Comparison of ENCODE assay signal across 8 cellular contexts in the genomic region with DNA sequence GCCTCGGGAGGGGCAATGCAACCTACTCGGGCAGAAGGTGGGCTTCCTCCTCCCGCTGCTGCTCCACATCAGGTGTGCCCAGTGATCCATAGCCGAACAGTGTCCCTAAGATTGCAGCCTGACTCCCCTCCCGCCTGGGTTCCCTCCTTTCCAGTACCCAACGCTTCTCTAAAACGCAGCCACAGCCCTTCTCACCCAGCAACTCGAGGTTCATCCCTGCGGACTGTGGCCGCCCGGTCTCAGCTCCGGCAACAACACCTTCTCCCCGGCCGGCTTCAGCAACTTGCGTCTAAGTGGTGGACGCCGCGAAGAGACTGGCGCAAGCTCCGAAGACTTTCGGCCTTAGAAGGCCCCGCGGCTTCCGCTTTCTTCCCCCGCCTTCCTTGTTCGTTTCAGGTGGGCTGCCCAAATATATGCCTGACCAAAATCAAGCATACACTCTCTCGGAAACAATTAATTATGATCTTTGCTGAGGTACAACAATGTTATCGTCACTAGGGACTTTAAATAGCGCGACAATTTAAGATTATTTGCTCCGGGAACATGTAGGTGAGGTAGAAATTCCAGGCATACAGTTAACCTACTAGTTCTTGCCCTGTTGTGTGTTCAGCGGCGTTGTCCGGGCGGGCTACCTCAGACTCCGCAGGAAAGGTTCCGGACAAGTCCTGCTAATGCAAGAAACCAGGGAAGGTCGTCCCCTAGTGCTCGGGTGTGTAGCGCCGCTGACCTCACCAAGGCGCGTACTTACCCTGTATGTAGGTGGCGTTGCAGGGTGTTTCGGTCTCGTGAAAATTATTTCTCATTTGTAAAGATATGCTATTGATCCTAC. TPM values are rescaled to one million over a fixed set of nuclear protein-coding genes. Genes with fewer than 3 reads are reported as not detected.
DNase-seq lines count a peak whose midpoint lies in the region; TF ChIP-seq lines count a peak whose summit lies in the region.

A gene with protein sequence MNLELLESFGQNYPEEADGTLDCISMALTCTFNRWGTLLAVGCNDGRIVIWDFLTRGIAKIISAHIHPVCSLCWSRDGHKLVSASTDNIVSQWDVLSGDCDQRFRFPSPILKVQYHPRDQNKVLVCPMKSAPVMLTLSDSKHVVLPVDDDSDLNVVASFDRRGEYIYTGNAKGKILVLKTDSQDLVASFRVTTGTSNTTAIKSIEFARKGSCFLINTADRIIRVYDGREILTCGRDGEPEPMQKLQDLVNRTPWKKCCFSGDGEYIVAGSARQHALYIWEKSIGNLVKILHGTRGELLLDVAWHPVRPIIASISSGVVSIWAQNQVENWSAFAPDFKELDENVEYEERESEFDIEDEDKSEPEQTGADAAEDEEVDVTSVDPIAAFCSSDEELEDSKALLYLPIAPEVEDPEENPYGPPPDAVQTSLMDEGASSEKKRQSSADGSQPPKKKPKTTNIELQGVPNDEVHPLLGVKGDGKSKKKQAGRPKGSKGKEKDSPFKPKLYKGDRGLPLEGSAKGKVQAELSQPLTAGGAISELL (minus strand): TSS at position 319 of the 829 bp plus-strand sequence. CDS start 105 bp downstream, at position 214.

- no peak within 1 kb of the TSS for H2AK5ac ChIP-seq in mesendoderm (ENCODE audit: low read length)

- peak within 1 kb of the TSS; percentile 89 for H4K5ac ChIP-seq in mesendoderm (ENCODE audit: low read length)

- H2BK15ac ChIP-seq in mesendoderm (replicated peaks; ENCODE audit: low read depth): no peak within 1 kb of the TSS

- no peak within 1 kb of the TSS for H3K23ac ChIP-seq in mesendoderm (ENCODE audit: low read length)

- H3K18ac ChIP-seq in mesendoderm (ENCODE audit: low read length): no peak within 1 kb of the TSS

- H3K27ac ChIP-seq in mesendoderm (ENCODE audit: low read depth, low read length): no peak within 1 kb of the TSS

- H3K4me2 ChIP-seq in mesendoderm (ENCODE audit: low read length): peak within 1 kb of the TSS; percentile 52

- peaks cover 14% of the 10 kb centered on the region for H3K79me1 ChIP-seq in mesendoderm (ENCODE audit: low read length)

- no CpG with 5 or more reads among the region's 46 CpGs for WGBS in mesendoderm (ENCODE audit: extremely low coverage, insufficient coverage, low lambda C conversion rate)

- TF ChIP-seq CTCF in GM20000 (IDR thresholded peaks at IDR 0.05; ENCODE audit: extremely low read depth, missing control alignments): peak; percentile 94

- H3K56ac ChIP-seq in mesendoderm (ENCODE audit: low read length): peak within 1 kb of the TSS; percentile 76

- H2BK120ac ChIP-seq in mesendoderm (ENCODE audit: low read depth, low read length): no peak within 1 kb of the TSS

- H2BK5ac ChIP-seq in mesendoderm (ENCODE audit: low read length): no peak within 1 kb of the TSS

- H3K4me3 ChIP-seq in endocrine pancreas (ENCODE audit: control insufficient read depth, insufficient read depth, low read length) (peak within 1 kb of the TSS; percentile 95), mesendoderm (ENCODE audit: low read length) (peak within 1 kb of the TSS; percentile 81)

- no peaks in the 10 kb centered on the region for H3K36me3 ChIP-seq in endocrine pancreas (ENCODE audit: control insufficient read depth, insufficient read depth, low read length)
- no peaks in the 10 kb centered on the region for H3K36me3 ChIP-seq in mesendoderm (ENCODE audit: control insufficient read depth, insufficient read depth, low read length)

- peak within 1 kb of the TSS; percentile 88 for H4K8ac ChIP-seq in mesendoderm (ENCODE audit: low read depth, low read length)

- H3K9me3 ChIP-seq in endocrine pancreas (ENCODE audit: control insufficient read depth, low read length): no peaks in the 10 kb centered on the region

- H3K4me1 ChIP-seq in endocrine pancreas (ENCODE audit: control insufficient read depth, insufficient read depth, low read length) (peaks cover 12% of the 10 kb centered on the region), mesendoderm (ENCODE audit: control insufficient read depth, low read depth, low read length) (no peaks in the 10 kb centered on the region)

- no peak within 1 kb of the TSS for H3K4ac ChIP-seq in mesendoderm (ENCODE audit: low read depth, low read length)

- H3K79me2 ChIP-seq in mesendoderm (ENCODE audit: control insufficient read depth, insufficient read depth, low read length): peaks cover 26% of the 10 kb centered on the region

- H3K27me3 ChIP-seq in endocrine pancreas (ENCODE audit: control insufficient read depth, insufficient read depth, low read length): no peaks in the 10 kb centered on the region
- H3K27me3 ChIP-seq in mesendoderm (ENCODE audit: insufficient read depth, low read length, poor library complexity): no peaks in the 10 kb centered on the region

- peak within 1 kb of the TSS; percentile 99 for H3K9ac ChIP-seq in endocrine pancreas (ENCODE audit: control insufficient read depth, insufficient read depth, low read length)
- peak within 1 kb of the TSS; percentile 80 for H3K9ac ChIP-seq in mesendoderm (ENCODE audit: low read length)

- DNase-seq in COR-L47 (lab: John Stamatoyannopoulos, UW): peak; percentile 95
- peak; percentile 85 for DNase-seq in GM20000 (ENCODE audit: low spot score)
- DNase-seq in HT1080 (ENCODE audit: low read depth): peak; percentile 92
- peak; percentile 96 for DNase-seq in NOMO-1 treated with DMSO at 0.1 percent for 48 hours (lab: John Stamatoyannopoulos, UW; ENCODE audit: unreplicated experiment)
- peak; percentile 84 to 89 (median 87) for DNase-seq in activated CD8-positive, alpha-beta memory T cell treated with anti-CD3 and anti-CD28 coated beads for 48 hours (ENCODE audit: low read depth in 2 of 3, low spot score in 2 of 3)
- peak; percentile 99 for DNase-seq in mesendoderm
- peak; percentile 88 for DNase-seq in stimulated activated CD8-positive, alpha-beta memory T cell treated with anti-CD3 and anti-CD28 coated beads, Interleukin-15, amount 100 ng/mL, for 24 hours (ENCODE audit: low read depth)

RNA-seq across cellular contexts. Expression of the gene that starts here (rescaled TPM):
- 14.1 and 15.8 TPM in 2 replicates for total RNA-seq in HT1080 (2014; rRNA removed; shearing (Covaris generic))
- 12.4 and 16.1 TPM in 2 replicates for polyA plus RNA-seq in HT1080 (2015; cell fraction: cytosol; rRNA removed)
- polyA plus RNA-seq in HT1080 (2015; cell fraction: nucleus; rRNA removed): 22.1 and 22.2 TPM in 2 replicates
- 12.3 TPM for polyA plus RNA-seq in mesendoderm (2013, experiment 1 of 2)
- 12.0 TPM for polyA plus RNA-seq in mesendoderm (2013, experiment 2 of 2)
